19 cellular contexts compared by ENCODE assay signal in genomic region chr7:101567231-101567630, GRCh38.
DNase-seq lines count a peak whose midpoint lies in the region; ATAC-seq and TF ChIP-seq lines count a peak whose summit lies in the region.
"Had no signal": no experiment of that assay in that cellular context is flagged by ENCODE, and none has a peak within 500 bp of the region (broad histone marks: within the 10 kb centered on the region; RNA-seq: fewer than 3 reads in every experiment).

No MANE protein-coding gene starts in this region.

- no peak for ATAC-seq in HG02678 (IDR thresholded peaks at IDR 0.05; ENCODE audit: unreplicated experiment)

- H3K4me3 Mint-ChIP-seq in neural progenitor cell: no peak overlapping the region
- H3K4me3 Mint-ChIP-seq: nephron progenitor cell had no signal

- H3K36me3 ChIP-seq in neural progenitor cell (no peaks in the 10 kb centered on the region), brain microvascular endothelial cell (replicated peaks) (no peaks in the 10 kb centered on the region)
- H3K36me3 ChIP-seq: BLaER1 treated with 17β-estradiol and CSF1 and Interleukin-3, amounts not matched to agents 10 nM and 100 nM; SJCRH30; spleen had no signal

- no peaks in the 10 kb centered on the region for H4K20me1 ChIP-seq in neural progenitor cell (ENCODE audit: low read depth)
- H4K20me1 ChIP-seq: BLaER1 treated with 17β-estradiol and CSF1 and Interleukin-3, amounts not matched to agents 10 nM and 100 nM had no signal

- H3K9me3 ChIP-seq in neural progenitor cell (ENCODE audit: low read depth): peaks cover 5% of the 10 kb centered on the region

- TF ChIP-seq CTCF in neural progenitor cell (IDR thresholded peaks at IDR 0.05): no peak
- TF ChIP-seq CTCF in brain microvascular endothelial cell (IDR thresholded peaks at IDR 0.05; ENCODE audit: low read depth, low read length, missing control alignments): no peak

- DNase-seq in DMS 273 (lab: John Stamatoyannopoulos, UW; ENCODE audit: unreplicated experiment): peak; percentile 35
- DNase-seq in DMS 273 treated with DMSO at 0.1 percent for 48 hours (lab: John Stamatoyannopoulos, UW): no peak
- peak; percentile 30 for DNase-seq in NCI-H1092 treated with DMSO at 0.1 percent for 48 hours (lab: John Stamatoyannopoulos, UW)
- DNase-seq in NCI-H69 (lab: John Stamatoyannopoulos, UW): peak; percentile 79
- peak; percentile 80 for DNase-seq in neural progenitor cell (ENCODE audit: low spot score)
- no peak for DNase-seq in iPS-NIHi11 (ENCODE audit: low spot score)
- DNase-seq in brain microvascular endothelial cell: no peak
- DNase-seq: activated effector memory CD4-positive, alpha-beta T cell treated with anti-CD3 and anti-CD28 coated beads, Interleukin-2, amount 50 U/mL, for 16 hours; cerebellar nuclear complex; H7; mesenchymal stem cell; NCI-H226; nephron progenitor cell; SJCRH30; spleen; T-helper 2 cell had no signal

- no peak overlapping the region for H2AFZ ChIP-seq in neural progenitor cell (replicated peaks)

- no peak overlapping the region for H3K4me2 ChIP-seq in neural progenitor cell

- peaks cover 8% of the 10 kb centered on the region for H3K9me3 Mint-ChIP-seq in neural progenitor cell

- peaks cover 11% of the 10 kb centered on the region for H3K27me3 Mint-ChIP-seq in neural progenitor cell (ENCODE audit: insufficient read depth, low read depth)

- in situ Hi-C loops in brain microvascular endothelial cell (cut with HindIII; ENCODE audit: low pct_ligation_motif_present, low sequenced_read_pairs): no loop called here

- H3F3A ChIP-seq in neural progenitor cell (ENCODE audit: low read depth): peaks cover 13% of the 10 kb centered on the region

- H3K4me3 ChIP-seq in neural progenitor cell (no peak overlapping the region), brain microvascular endothelial cell (ENCODE audit: low read depth, low read length) (no peak overlapping the region)
- H3K4me3 ChIP-seq: BLaER1 treated with 17β-estradiol and CSF1 and Interleukin-3, amounts not matched to agents 10 nM and 100 nM; SJCRH30; spleen had no signal

- no peak overlapping the region for H3K9ac ChIP-seq in neural progenitor cell
- H3K9ac ChIP-seq: BLaER1 treated with 17β-estradiol and CSF1 and Interleukin-3, amounts not matched to agents 10 nM and 100 nM had no signal

- no peak overlapping the region for H3K27ac Mint-ChIP-seq in neural progenitor cell
- H3K27ac Mint-ChIP-seq: nephron progenitor cell had no signal

- H3K79me2 ChIP-seq in neural progenitor cell (ENCODE audit: low read depth): no peaks in the 10 kb centered on the region

- H3K4me1 Mint-ChIP-seq in neural progenitor cell: peaks cover 13% of the 10 kb centered on the region

- no peaks in the 10 kb centered on the region for H3K36me3 Mint-ChIP-seq in neural progenitor cell

- H3K27ac ChIP-seq in neural progenitor cell: no peak overlapping the region
- no peak overlapping the region for H3K27ac ChIP-seq in brain microvascular endothelial cell
- H3K27ac ChIP-seq: 22Rv1; BLaER1 treated with 17β-estradiol and CSF1 and Interleukin-3, amounts not matched to agents 10 nM and 100 nM; SJCRH30; spleen had no signal

- no peaks in the 10 kb centered on the region for H3K4me1 ChIP-seq in neural progenitor cell
- H3K4me1 ChIP-seq: SJCRH30 had no signal

- H3K27me3 ChIP-seq in neural progenitor cell (no peaks in the 10 kb centered on the region), brain microvascular endothelial cell (replicated peaks) (peaks cover 3% of the 10 kb centered on the region)
- H3K27me3 ChIP-seq: BLaER1 treated with 17β-estradiol and CSF1 and Interleukin-3, amounts not matched to agents 10 nM and 100 nM; SJCRH30 had no signal

Comparison
In these comparisons a context has a peak if more than half of its experiments do, and no peak if none do; other contexts are left out.
1. DNase-seq: peak in DMS 273 (single experiment), NCI-H1092 treated with DMSO at 0.1 percent for 48 hours (single experiment), NCI-H69 (single experiment) and neural progenitor cell (single experiment); none in DMS 273 treated with DMSO at 0.1 percent for 48 hours (single experiment), iPS-NIHi11 (single experiment) and brain microvascular endothelial cell (single experiment).